ENCODE assay signal across 24 cellular contexts in the genomic region with DNA sequence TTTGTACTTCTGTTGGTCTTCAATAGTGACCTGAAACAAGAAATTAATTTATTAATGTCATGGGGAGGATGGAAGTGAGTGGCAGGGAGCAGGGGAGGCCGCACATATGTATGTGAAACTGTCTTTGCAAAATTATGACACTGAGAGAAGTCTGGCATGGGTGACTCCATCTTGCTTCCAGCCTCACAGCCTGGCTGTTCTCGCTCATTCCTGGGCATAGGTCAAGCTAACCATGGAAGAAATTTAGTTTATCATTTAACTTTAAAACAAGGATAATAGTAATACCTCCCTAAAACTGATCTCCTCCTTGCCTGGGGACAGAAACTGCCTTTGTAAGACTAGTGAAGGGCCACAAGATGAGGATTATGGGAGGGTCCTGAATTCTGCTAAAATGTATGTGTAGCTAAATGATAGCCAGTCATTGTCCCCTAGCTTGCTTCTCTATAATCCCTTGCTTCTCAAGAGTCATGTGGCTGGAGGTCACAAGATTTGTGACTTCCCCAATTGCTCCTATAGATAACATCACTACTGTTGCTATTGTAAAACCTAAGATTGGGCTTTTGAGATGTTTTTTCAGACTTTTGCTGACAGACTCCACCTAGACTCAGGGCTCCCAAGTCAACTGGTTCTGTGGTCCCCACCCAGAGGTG.
"Had no signal": no experiment of that assay in that cellular context is flagged by ENCODE, and none has a peak within 500 bp of the region (broad histone marks: within the 10 kb centered on the region; RNA-seq: fewer than 3 reads in every experiment).

No MANE protein-coding gene starts in this region.

- H3K4me3 ChIP-seq: SJCRH30 had no signal

- H3K27ac ChIP-seq: SJCRH30, VCaP had no signal

- H3K27me3 ChIP-seq: SJCRH30 had no signal

- H3K27ac Mint-ChIP-seq: activated CD8-positive, alpha-beta T cell treated with anti-CD3 and anti-CD28 coated beads for 36 hours; activated naive CD4-positive, alpha-beta T cell treated with anti-CD3 and anti-CD28 coated beads, Interleukin-2, amount 50 U/mL, for 72 hours; brain had no signal

- DNase-seq: activated CD4-positive, CD25-positive, alpha-beta regulatory T cell; activated CD8-positive, alpha-beta memory T cell treated with anti-CD3 and anti-CD28 coated beads, Interleukin-2, amount 50 U/mL, for 48 hours; activated CD8-positive, alpha-beta T cell treated with anti-CD3 and anti-CD28 coated beads for 36 hours; activated effector memory CD4-positive, alpha-beta T cell treated with Interleukin-2 at 50 U/mL for 16 hours; activated naive CD4-positive, alpha-beta T cell treated with Interleukin-2 at 50 U/mL for 16 hours; activated T-cell treated with anti-CD3 and anti-CD28 coated beads, Interleukin-2, amount 50 U/mL, for 1 hour; amygdala; KG1; NCI-H1048; NCI-H146; NCI-H187 treated with DMSO at 0.1 percent for 48 hours; NCI-H2081 treated with DMSO at 0.1 percent for 48 hours; NCI-H446; NCI-H524; RPMI8226; SJCRH30; SK-N-SH; T-helper 1 cell had no signal

- ATAC-seq: activated CD8-positive, alpha-beta T cell treated with anti-CD3 and anti-CD28 coated beads for 36 hours; activated naive CD4-positive, alpha-beta T cell treated with anti-CD3 and anti-CD28 coated beads, Interleukin-2, amount 50 U/mL, for 72 hours; Panc1; Right ventricle myocardium inferior had no signal

- H3K4me3 Mint-ChIP-seq: activated CD8-positive, alpha-beta T cell treated with anti-CD3 and anti-CD28 coated beads for 36 hours; brain; central memory CD8-positive, alpha-beta T cell had no signal

- H3K36me3 ChIP-seq: SJCRH30 had no signal

- H3K36me3 Mint-ChIP-seq: brain had no signal

- H3K4me1 Mint-ChIP-seq: central memory CD8-positive, alpha-beta T cell had no signal
